ENCODE assay signal across 10 cellular contexts in the genomic region with DNA sequence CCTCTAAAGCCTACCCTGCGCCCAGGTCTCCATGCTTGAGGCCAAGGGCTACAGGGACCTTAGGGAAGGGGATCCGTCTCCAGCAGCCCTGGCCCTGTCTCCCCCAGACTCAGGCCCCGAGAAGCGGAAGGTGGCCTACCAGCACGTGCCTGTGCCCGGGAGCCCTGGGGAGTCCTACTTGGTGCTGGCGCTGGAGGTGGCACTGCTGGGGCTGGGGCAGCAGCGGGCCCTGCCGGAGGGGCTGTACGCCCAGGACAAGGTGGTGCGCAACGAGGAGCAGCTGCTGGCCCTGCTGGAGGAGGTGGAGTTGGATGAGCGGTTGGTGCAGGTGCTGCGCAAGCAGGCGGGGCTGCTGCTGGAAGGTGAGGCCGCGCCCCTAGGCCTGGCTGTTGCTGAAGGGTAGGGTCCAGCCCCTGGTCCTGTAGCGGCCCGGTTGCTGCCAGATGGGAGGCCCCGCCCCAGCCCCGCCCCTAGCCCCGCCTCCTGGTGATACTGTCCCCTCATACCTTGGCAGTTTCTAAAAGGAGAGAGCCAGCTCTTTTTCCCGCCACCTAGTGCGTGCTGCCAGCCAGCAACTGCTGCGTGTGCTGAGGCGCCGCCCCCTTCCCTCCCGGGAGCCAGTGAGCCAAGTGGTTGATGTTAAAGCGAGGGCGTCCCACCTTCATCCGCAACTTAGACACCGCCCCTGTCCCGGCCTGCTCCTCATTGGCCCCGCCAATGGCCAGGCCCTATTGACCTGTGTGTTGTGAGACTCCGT. TPM values are rescaled to one million over a fixed set of nuclear protein-coding genes. Genes with fewer than 3 reads are reported as not detected.
DNase-seq lines count a peak whose midpoint lies in the region; ATAC-seq and TF ChIP-seq lines count a peak whose summit lies in the region.
"Had no signal": no experiment of that assay in that cellular context is flagged by ENCODE, and none has a peak within 500 bp of the region (broad histone marks: within the 10 kb centered on the region; RNA-seq: fewer than 3 reads in every experiment).

No MANE protein-coding gene starts in this region.

- H3K27ac Mint-ChIP-seq in activated naive CD4-positive, alpha-beta T cell treated with anti-CD3 and anti-CD28 coated beads, Interleukin-2, amount 50 U/mL, for 72 hours, result peak overlapping the region in 1 of 2 donors; percentile 54
- H3K27ac Mint-ChIP-seq in activated B cell treated with CpG ODN at 0.5 μM for 24 hours (no peak overlapping the region), type B pancreatic cell (no peak overlapping the region)

- POLR2A ChIA-PET in activated B cell treated with CpG ODN at 0.5 μM for 24 hours (lab: Charles Lee), result interaction anchor here (0.5 to 0.9 kb wide), 2 partner anchors 10 to 28 kb away, joined by 3 to 4 read pairs; no protein-coding TSS in a partner anchor

- TF ChIP-seq CTCF in activated B cell treated with CpG ODN at 0.5 μM for 24 hours (IDR thresholded peaks at IDR 0.05) (no peak), type B pancreatic cell (conservative IDR thresholded peaks at IDR 0.05) (no peak), GM10266 (IDR thresholded peaks at IDR 0.05; ENCODE audit: control insufficient read depth, insufficient read depth, low read depth, missing control alignments) (no peak)

- ATAC-seq in activated naive CD4-positive, alpha-beta T cell treated with anti-CD3 and anti-CD28 coated beads, Interleukin-2, amount 50 U/mL, for 72 hours, result peak; percentile 83 to 84
- peak; percentile 69 for ATAC-seq in activated B cell treated with CpG ODN at 0.5 μM for 24 hours (ENCODE audit: low read depth)
- no peak for ATAC-seq in HG03045 (IDR thresholded peaks at IDR 0.05; ENCODE audit: unreplicated experiment)

- no peak for DNase-seq in activated naive CD4-positive, alpha-beta T cell treated with anti-CD3 and anti-CD28 coated beads, Interleukin-2, amount 50 U/mL, for 72 hours (ENCODE audit: low spot score in 2 of 2)
- DNase-seq in activated naive CD4-positive, alpha-beta T cell treated with anti-CD3 and anti-CD28 coated beads, Interleukin-2, amount 50 U/mL, for 16 hours, result no peak
- DNase-seq in activated B cell treated with CpG ODN at 0.5 μM for 24 hours (no peak), type B pancreatic cell (ENCODE audit: extremely low spot score, unreplicated experiment) (no peak), SKM-1 (lab: John Stamatoyannopoulos, UW; ENCODE audit: unreplicated experiment) (no peak), GM10266 (ENCODE audit: extremely low spot score) (no peak)

- intact Hi-C loops in activated B cell treated with CpG ODN at 0.5 μM for 24 hours (cut with micrococcal nuclease), result no loop called here

- H3K9me3 Mint-ChIP-seq in activated naive CD4-positive, alpha-beta T cell treated with anti-CD3 and anti-CD28 coated beads, Interleukin-2, amount 50 U/mL, for 72 hours, result no peaks in the 10 kb centered on the region
- peaks cover 2% of the 10 kb centered on the region for H3K9me3 Mint-ChIP-seq in activated B cell treated with CpG ODN at 0.5 μM for 24 hours
- no peaks in the 10 kb centered on the region for H3K9me3 Mint-ChIP-seq in type B pancreatic cell

- peaks cover 2% of the 10 kb centered on the region for H3K4me1 Mint-ChIP-seq in activated B cell treated with CpG ODN at 0.5 μM for 24 hours
- H3K4me1 Mint-ChIP-seq in type B pancreatic cell (ENCODE audit: unreplicated experiment), result no peaks in the 10 kb centered on the region

- peak overlapping the region; percentile 76 for H3K4me3 ChIP-seq in iPS-18c (ENCODE audit: insufficient read depth, low read depth, low read length)
- H3K4me3 ChIP-seq: ascending aorta had no signal

- CTCF ChIA-PET in activated B cell treated with CpG ODN at 0.5 μM for 24 hours (lab: Charles Lee), result no interaction called here

- no peaks in the 10 kb centered on the region for H3K9me3 ChIP-seq in iPS-18c (ENCODE audit: control insufficient read depth, insufficient read depth, low read length)
- H3K9me3 ChIP-seq: ascending aorta had no signal

- no peaks in the 10 kb centered on the region for H3K36me3 Mint-ChIP-seq in activated naive CD4-positive, alpha-beta T cell treated with anti-CD3 and anti-CD28 coated beads, Interleukin-2, amount 50 U/mL, for 72 hours
- H3K36me3 Mint-ChIP-seq in activated B cell treated with CpG ODN at 0.5 μM for 24 hours (ENCODE audit: low read depth) (peaks cover 10% of the 10 kb centered on the region), type B pancreatic cell (peaks cover 5% of the 10 kb centered on the region)

- H3K27me3 Mint-ChIP-seq in activated B cell treated with CpG ODN at 0.5 μM for 24 hours, result no peaks in the 10 kb centered on the region
- no peaks in the 10 kb centered on the region for H3K27me3 Mint-ChIP-seq in type B pancreatic cell

- no peak overlapping the region for H3K4me3 Mint-ChIP-seq in activated B cell treated with CpG ODN at 0.5 μM for 24 hours
- H3K4me3 Mint-ChIP-seq in type B pancreatic cell, result peak overlapping the region; percentile 58

RNA-seq across cellular contexts. Expression of a gene that starts 22.6 kb away (rescaled TPM):
- 1 to 10 TPM; 6.3 to 8.8 TPM for total RNA-seq in activated naive CD4-positive, alpha-beta T cell treated with anti-CD3 and anti-CD28 coated beads, Interleukin-2, amount 50 U/mL, for 72 hours
- total RNA-seq in activated B cell treated with CpG ODN at 0.5 μM for 24 hours, result 8.5 and 11.2 TPM in 2 replicates
- 15.0 and 15.7 TPM in 2 replicates for total RNA-seq in type B pancreatic cell (ENCODE audit: low replicate concordance)

RNA-seq across cellular contexts. Expression of a gene that starts 43.5 kb away (rescaled TPM):
- total RNA-seq in activated naive CD4-positive, alpha-beta T cell treated with anti-CD3 and anti-CD28 coated beads, Interleukin-2, amount 50 U/mL, for 72 hours, result 100 to 1,000 TPM in 1 of 2 donors, 10 to 100 TPM in 1; 92.3 to 134 TPM
- total RNA-seq in activated B cell treated with CpG ODN at 0.5 μM for 24 hours (74.9 and 76.1 TPM in 2 replicates), type B pancreatic cell (ENCODE audit: low replicate concordance) (89.8 and 101 TPM in 2 replicates)

RNA-seq across cellular contexts. Expression of a gene that starts 53.5 kb away (rescaled TPM):
- 10 to 100 TPM; 39.5 to 46.4 TPM for total RNA-seq in activated naive CD4-positive, alpha-beta T cell treated with anti-CD3 and anti-CD28 coated beads, Interleukin-2, amount 50 U/mL, for 72 hours
- total RNA-seq in activated B cell treated with CpG ODN at 0.5 μM for 24 hours (32.5 and 37.5 TPM in 2 replicates), type B pancreatic cell (ENCODE audit: low replicate concordance) (24.0 and 27.7 TPM in 2 replicates)

RNA-seq across cellular contexts. Expression of a gene that starts 59.1 kb away (rescaled TPM):
- total RNA-seq in activated naive CD4-positive, alpha-beta T cell treated with anti-CD3 and anti-CD28 coated beads, Interleukin-2, amount 50 U/mL, for 72 hours, result under 1 TPM; 0.88 to 0.98 TPM
- total RNA-seq in activated B cell treated with CpG ODN at 0.5 μM for 24 hours (not detected in 2 replicates), type B pancreatic cell (ENCODE audit: low replicate concordance) (0.69 and 2.8 TPM in 2 replicates)
- total RNA-seq: ascending aorta, renal cortical epithelial cell had no signal
